ENCODE assay signal across 11 cellular contexts in genomic region chr6:18241208-18241836, GRCh38. TPM values are rescaled to one million over a fixed set of nuclear protein-coding genes. Genes with fewer than 3 reads are reported as not detected.
DNase-seq lines count a peak whose midpoint lies in the region; ATAC-seq lines count a peak whose summit lies in the region.
"Had no signal": no experiment of that assay in that cellular context is flagged by ENCODE, and none has a peak within 500 bp of the region (broad histone marks: within the 10 kb centered on the region; RNA-seq: fewer than 3 reads in every experiment).

No MANE protein-coding gene starts in this region.

- no peak overlapping the region for H3K4me3 Mint-ChIP-seq in activated T-helper 2 cell treated with anti-CD3 and anti-CD28 coated beads, Interferon-gamma antibody, Interleukin-2, Interleukin-4, amounts not matched to agents 10 μg/mL and 5 μg/mL and 100 μg/mL, durations not matched to agents 14 hours and 24 hours and 36 hours (ENCODE audit: low read depth)

- peak overlapping the region; percentile 2 for H3K27ac Mint-ChIP-seq in activated T-helper 2 cell treated with anti-CD3 and anti-CD28 coated beads, Interferon-gamma antibody, Interleukin-2, Interleukin-4, amounts not matched to agents 10 μg/mL and 5 μg/mL and 100 μg/mL, durations not matched to agents 14 hours and 24 hours and 36 hours

- no peaks in the 10 kb centered on the region for H3K27me3 Mint-ChIP-seq in activated T-helper 2 cell treated with anti-CD3 and anti-CD28 coated beads, Interferon-gamma antibody, Interleukin-2, Interleukin-4, amounts not matched to agents 10 μg/mL and 5 μg/mL and 100 μg/mL, durations not matched to agents 14 hours and 24 hours and 36 hours (ENCODE audit: low read depth)

- peaks cover 48% of the 10 kb centered on the region for H3K4me1 Mint-ChIP-seq in activated T-helper 2 cell treated with anti-CD3 and anti-CD28 coated beads, Interferon-gamma antibody, Interleukin-2, Interleukin-4, amounts not matched to agents 10 μg/mL and 5 μg/mL and 100 μg/mL, durations not matched to agents 14 hours and 24 hours and 36 hours (ENCODE audit: low read depth)

- H3K36me3 Mint-ChIP-seq in activated T-helper 2 cell treated with anti-CD3 and anti-CD28 coated beads, Interferon-gamma antibody, Interleukin-2, Interleukin-4, amounts not matched to agents 10 μg/mL and 5 μg/mL and 100 μg/mL, durations not matched to agents 14 hours and 24 hours and 36 hours (ENCODE audit: low read depth), result peaks cover 92% of the 10 kb centered on the region

- intact Hi-C loops in activated T-helper 2 cell treated with anti-CD3 and anti-CD28 coated beads, Interferon-gamma antibody, Interleukin-2, Interleukin-4, amounts not matched to agents 10 μg/mL and 5 μg/mL and 100 μg/mL, durations not matched to agents 14 hours and 24 hours and 36 hours (cut with micrococcal nuclease), result loop anchor here (5.0 kb wide), 1 partner anchor 84 kb away; the partner anchor contains the start of genes KDM1B and TPMT

- DNase-seq in activated CD4-positive, CD25-positive, alpha-beta regulatory T cell (lab: John Stamatoyannopoulos, UW), result no peak
- DNase-seq in activated T-helper 2 cell treated with anti-CD3 and anti-CD28 coated beads, Interferon-gamma antibody, Interleukin-2, Interleukin-4, amounts not matched to agents 10 μg/mL and 5 μg/mL and 100 μg/mL, durations not matched to agents 14 hours and 24 hours and 36 hours (ENCODE audit: low spot score), result no peak
- DNase-seq in lung microvascular endothelial cell (ENCODE audit: low read depth in 2 of 2) (peak; percentile 24 to 27), DMS 273 treated with DMSO at 0.1 percent for 48 hours (lab: John Stamatoyannopoulos, UW) (no peak), NCI-H128 (lab: John Stamatoyannopoulos, UW; ENCODE audit: unreplicated experiment) (no peak)
- DNase-seq: effector CD8-positive, alpha-beta T cell; KBM-7; mesendoderm had no signal

- peaks cover 3% of the 10 kb centered on the region for H3K9me3 Mint-ChIP-seq in activated T-helper 2 cell treated with anti-CD3 and anti-CD28 coated beads, Interferon-gamma antibody, Interleukin-2, Interleukin-4, amounts not matched to agents 10 μg/mL and 5 μg/mL and 100 μg/mL, durations not matched to agents 14 hours and 24 hours and 36 hours

- peak; percentile 25 to 36 for ATAC-seq in activated CD4-positive, CD25-positive, alpha-beta regulatory T cell treated with anti-CD3 and anti-CD28 coated beads, Interleukin-2, amount 50 U/mL, for 24 hours
- ATAC-seq in HG02678 (IDR thresholded peaks at IDR 0.05; ENCODE audit: unreplicated experiment) (peak; percentile 54), HG03097 (IDR thresholded peaks at IDR 0.05; ENCODE audit: low FRiP score, unreplicated experiment) (no peak)

RNA-seq across cellular contexts. Expression of gene DEK, which starts 23.0 kb away (rescaled TPM):
- 182 and 198 TPM in 2 replicates for total RNA-seq in activated T-helper 2 cell treated with anti-CD3 and anti-CD28 coated beads, Interferon-gamma antibody, Interleukin-2, Interleukin-4, amounts not matched to agents 10 μg/mL and 5 μg/mL and 100 μg/mL, durations not matched to agents 14 hours and 24 hours and 36 hours
- total RNA-seq in lung microvascular endothelial cell, result 77.6 and 84.5 TPM in 2 replicates

Comparison
In these comparisons a context has a peak if more than half of its experiments do, and no peak if none do; other contexts are left out.
1. DNase-seq: peak in lung microvascular endothelial cell (2 of 2); none in activated CD4-positive, CD25-positive, alpha-beta regulatory T cell (0 of 4), activated T-helper 2 cell treated with anti-CD3 and anti-CD28 coated beads, Interferon-gamma antibody, Interleukin-2, Interleukin-4, amounts not matched to agents 10 μg/mL and 5 μg/mL and 100 μg/mL, durations not matched to agents 14 hours and 24 hours and 36 hours (single experiment), DMS 273 treated with DMSO at 0.1 percent for 48 hours (single experiment) and NCI-H128 (single experiment).